ENCODE assay signal across 1 cellular context in the genomic region with DNA sequence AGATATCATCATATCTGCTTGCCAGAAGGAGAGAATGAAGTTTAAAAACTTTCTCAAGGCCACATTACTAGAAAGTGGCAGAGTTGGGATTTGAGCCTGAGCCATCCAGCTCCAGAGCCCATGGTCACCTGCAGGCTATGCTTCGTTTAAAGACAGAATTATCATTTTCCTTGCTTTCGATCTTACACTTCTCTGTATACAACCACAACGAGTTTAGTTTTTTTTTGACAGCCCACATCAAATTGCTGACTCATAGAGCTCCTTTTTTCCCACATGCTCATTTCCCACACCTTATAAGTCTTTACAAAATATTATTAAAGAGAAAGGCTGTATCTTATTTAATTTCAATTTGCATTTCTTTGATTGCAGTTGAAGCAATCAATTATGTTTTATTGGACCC.
TF ChIP-seq lines count a peak whose summit lies in the region.

No MANE protein-coding gene starts in this region.

TF ChIP-seq in GM12878, 131 proteins besides CTCF, POLR2A, EP300 and RAD21 (continues in another document):
- TF ChIP-seq ZZZ3 (IDR thresholded peaks at IDR 0.05; ENCODE audit: control insufficient read depth, insufficient read length, low read depth) (no peak), SMAD1 (IDR thresholded peaks at IDR 0.05; ENCODE audit: low read depth, partially characterized antibody) (peak; percentile 33), EED (IDR thresholded peaks at IDR 0.05; ENCODE audit: low read depth) (peak; percentile 83), GABPA (IDR thresholded peaks at IDR 0.05; ENCODE audit: low read depth) (no peak), RELA (IDR thresholded peaks at IDR 0.05; ENCODE audit: borderline replicate concordance, partially characterized antibody) (no peak), FOXM1 (IDR thresholded peaks at IDR 0.05; ENCODE audit: low read depth, low read length) (peak; percentile 63; the same call in 1 of the 2 replicates), SMC3 (IDR thresholded peaks at IDR 0.05; ENCODE audit: borderline replicate concordance, low read length) (no peak), JUNB (IDR thresholded peaks at IDR 0.05) (peak; percentile 88), HDGF (IDR thresholded peaks at IDR 0.05) (no peak), BHLHE40 (IDR thresholded peaks at IDR 0.05; ENCODE audit: borderline replicate concordance in 1 of 2, low read depth in 2 of 2, low read length in 1 of 2) (peak; percentile 39 to 67; a peak in 1 of 4 replicates), ZNF384 (IDR thresholded peaks at IDR 0.05; ENCODE audit: borderline replicate concordance, low read depth, low read length) (peak; percentile 75), TCF12 (IDR thresholded peaks at IDR 0.05; ENCODE audit: low read depth, low read length) (no peak), TCF3 (IDR thresholded peaks at IDR 0.05; ENCODE audit: borderline replicate concordance, insufficient read depth, low read depth, low read length) (no peak), REST (IDR thresholded peaks at IDR 0.05; ENCODE audit: low read depth, low read length) (no peak), BACH1 (IDR thresholded peaks at IDR 0.05; ENCODE audit: borderline replicate concordance) (peak; percentile 93; the same call in 1 of the 2 replicates), CBX3 (IDR thresholded peaks at IDR 0.05; ENCODE audit: borderline replicate concordance, low read depth) (no peak), HDAC2 (IDR thresholded peaks at IDR 0.05) (no peak), RAD51 (IDR thresholded peaks at IDR 0.05) (peak; percentile 11), ZBED1 (IDR thresholded peaks at IDR 0.05; ENCODE audit: borderline replicate concordance) (no peak), NRF1 (conservative IDR thresholded peaks at IDR 0.05; ENCODE audit: low read depth, low read length) (no peak), LARP7 (IDR thresholded peaks at IDR 0.05) (no peak), CBX5 (IDR thresholded peaks at IDR 0.05; ENCODE audit: low read depth) (no peak), SREBF2 (IDR thresholded peaks at IDR 0.05; ENCODE audit: low read length) (no peak), CREM (IDR thresholded peaks at IDR 0.05; ENCODE audit: low read depth) (peak; percentile 34; the same call in 1 of the 2 replicates), SMAD5 (IDR thresholded peaks at IDR 0.05; ENCODE audit: low read depth) (no peak), MEF2A (IDR thresholded peaks at IDR 0.05; ENCODE audit: insufficient read depth, low read depth, low read length) (peak; percentile 81), CBFB (IDR thresholded peaks at IDR 0.05; ENCODE audit: low read depth) (0 out of 2 replicates have a peak, but pooled peaks have one; percentile 56), SRF (IDR thresholded peaks at IDR 0.05; ENCODE audit: low read depth in 2 of 2, low read length in 2 of 2) (0 out of 4 replicates have a peak, but pooled peaks of 1 of the 2 experiments have one; percentile 37), IRF4 (IDR thresholded peaks at IDR 0.05; ENCODE audit: low read depth, low read length) (peak; percentile 49; the same call in 1 of the 2 replicates), MYB (IDR thresholded peaks at IDR 0.05; ENCODE audit: borderline replicate concordance, low read depth, low read length) (no peak)
- TF ChIP-seq, protein P1, sequence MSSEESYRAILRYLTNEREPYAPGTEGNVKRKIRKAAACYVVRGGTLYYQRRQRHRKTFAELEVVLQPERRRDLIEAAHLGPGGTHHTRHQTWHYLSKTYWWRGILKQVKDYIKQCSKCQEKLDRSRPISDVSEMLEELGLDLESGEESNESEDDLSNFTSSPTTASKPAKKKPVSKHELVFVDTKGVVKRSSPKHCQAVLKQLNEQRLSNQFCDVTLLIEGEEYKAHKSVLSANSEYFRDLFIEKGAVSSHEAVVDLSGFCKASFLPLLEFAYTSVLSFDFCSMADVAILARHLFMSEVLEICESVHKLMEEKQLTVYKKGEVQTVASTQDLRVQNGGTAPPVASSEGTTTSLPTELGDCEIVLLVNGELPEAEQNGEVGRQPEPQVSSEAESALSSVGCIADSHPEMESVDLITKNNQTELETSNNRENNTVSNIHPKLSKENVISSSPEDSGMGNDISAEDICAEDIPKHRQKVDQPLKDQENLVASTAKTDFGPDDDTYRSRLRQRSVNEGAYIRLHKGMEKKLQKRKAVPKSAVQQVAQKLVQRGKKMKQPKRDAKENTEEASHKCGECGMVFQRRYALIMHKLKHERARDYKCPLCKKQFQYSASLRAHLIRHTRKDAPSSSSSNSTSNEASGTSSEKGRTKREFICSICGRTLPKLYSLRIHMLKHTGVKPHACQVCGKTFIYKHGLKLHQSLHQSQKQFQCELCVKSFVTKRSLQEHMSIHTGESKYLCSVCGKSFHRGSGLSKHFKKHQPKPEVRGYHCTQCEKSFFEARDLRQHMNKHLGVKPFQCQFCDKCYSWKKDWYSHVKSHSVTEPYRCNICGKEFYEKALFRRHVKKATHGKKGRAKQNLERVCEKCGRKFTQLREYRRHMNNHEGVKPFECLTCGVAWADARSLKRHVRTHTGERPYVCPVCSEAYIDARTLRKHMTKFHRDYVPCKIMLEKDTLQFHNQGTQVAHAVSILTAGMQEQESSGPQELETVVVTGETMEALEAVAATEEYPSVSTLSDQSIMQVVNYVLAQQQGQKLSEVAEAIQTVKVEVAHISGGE (CRISPR knock-in tag; IDR thresholded peaks at IDR 0.05): no peak
- TF ChIP-seq, protein P2, sequence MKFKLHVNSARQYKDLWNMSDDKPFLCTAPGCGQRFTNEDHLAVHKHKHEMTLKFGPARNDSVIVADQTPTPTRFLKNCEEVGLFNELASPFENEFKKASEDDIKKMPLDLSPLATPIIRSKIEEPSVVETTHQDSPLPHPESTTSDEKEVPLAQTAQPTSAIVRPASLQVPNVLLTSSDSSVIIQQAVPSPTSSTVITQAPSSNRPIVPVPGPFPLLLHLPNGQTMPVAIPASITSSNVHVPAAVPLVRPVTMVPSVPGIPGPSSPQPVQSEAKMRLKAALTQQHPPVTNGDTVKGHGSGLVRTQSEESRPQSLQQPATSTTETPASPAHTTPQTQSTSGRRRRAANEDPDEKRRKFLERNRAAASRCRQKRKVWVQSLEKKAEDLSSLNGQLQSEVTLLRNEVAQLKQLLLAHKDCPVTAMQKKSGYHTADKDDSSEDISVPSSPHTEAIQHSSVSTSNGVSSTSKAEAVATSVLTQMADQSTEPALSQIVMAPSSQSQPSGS (IDR thresholded peaks at IDR 0.05; ENCODE audit: low read length): peak; percentile 89
- TF ChIP-seq, protein P3, sequence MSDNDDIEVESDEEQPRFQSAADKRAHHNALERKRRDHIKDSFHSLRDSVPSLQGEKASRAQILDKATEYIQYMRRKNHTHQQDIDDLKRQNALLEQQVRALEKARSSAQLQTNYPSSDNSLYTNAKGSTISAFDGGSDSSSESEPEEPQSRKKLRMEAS (IDR thresholded peaks at IDR 0.05; ENCODE audit: low read depth, low read length): no peak
- TF ChIP-seq, protein P4, sequence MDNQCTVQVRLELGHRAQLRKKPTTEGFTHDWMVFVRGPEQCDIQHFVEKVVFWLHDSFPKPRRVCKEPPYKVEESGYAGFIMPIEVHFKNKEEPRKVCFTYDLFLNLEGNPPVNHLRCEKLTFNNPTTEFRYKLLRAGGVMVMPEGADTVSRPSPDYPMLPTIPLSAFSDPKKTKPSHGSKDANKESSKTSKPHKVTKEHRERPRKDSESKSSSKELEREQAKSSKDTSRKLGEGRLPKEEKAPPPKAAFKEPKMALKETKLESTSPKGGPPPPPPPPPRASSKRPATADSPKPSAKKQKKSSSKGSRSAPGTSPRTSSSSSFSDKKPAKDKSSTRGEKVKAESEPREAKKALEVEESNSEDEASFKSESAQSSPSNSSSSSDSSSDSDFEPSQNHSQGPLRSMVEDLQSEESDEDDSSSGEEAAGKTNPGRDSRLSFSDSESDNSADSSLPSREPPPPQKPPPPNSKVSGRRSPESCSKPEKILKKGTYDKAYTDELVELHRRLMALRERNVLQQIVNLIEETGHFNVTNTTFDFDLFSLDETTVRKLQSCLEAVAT (IDR thresholded peaks at IDR 0.05): peak; percentile 33; the same call in 1 of the 2 replicates
- TF ChIP-seq, protein P5, sequence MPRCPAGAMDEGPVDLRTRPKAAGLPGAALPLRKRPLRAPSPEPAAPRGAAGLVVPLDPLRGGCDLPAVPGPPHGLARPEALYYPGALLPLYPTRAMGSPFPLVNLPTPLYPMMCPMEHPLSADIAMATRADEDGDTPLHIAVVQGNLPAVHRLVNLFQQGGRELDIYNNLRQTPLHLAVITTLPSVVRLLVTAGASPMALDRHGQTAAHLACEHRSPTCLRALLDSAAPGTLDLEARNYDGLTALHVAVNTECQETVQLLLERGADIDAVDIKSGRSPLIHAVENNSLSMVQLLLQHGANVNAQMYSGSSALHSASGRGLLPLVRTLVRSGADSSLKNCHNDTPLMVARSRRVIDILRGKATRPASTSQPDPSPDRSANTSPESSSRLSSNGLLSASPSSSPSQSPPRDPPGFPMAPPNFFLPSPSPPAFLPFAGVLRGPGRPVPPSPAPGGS (IDR thresholded peaks at IDR 0.05; ENCODE audit: borderline replicate concordance, insufficient read depth, low read depth, low read length, poor library complexity, severe bottlenecking): peak; percentile 70
- TF ChIP-seq, protein P6, sequence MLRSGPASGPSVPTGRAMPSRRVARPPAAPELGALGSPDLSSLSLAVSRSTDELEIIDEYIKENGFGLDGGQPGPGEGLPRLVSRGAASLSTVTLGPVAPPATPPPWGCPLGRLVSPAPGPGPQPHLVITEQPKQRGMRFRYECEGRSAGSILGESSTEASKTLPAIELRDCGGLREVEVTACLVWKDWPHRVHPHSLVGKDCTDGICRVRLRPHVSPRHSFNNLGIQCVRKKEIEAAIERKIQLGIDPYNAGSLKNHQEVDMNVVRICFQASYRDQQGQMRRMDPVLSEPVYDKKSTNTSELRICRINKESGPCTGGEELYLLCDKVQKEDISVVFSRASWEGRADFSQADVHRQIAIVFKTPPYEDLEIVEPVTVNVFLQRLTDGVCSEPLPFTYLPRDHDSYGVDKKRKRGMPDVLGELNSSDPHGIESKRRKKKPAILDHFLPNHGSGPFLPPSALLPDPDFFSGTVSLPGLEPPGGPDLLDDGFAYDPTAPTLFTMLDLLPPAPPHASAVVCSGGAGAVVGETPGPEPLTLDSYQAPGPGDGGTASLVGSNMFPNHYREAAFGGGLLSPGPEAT (IDR thresholded peaks at IDR 0.05; ENCODE audit: low read depth): peak; percentile 75
- TF ChIP-seq, protein P7, sequence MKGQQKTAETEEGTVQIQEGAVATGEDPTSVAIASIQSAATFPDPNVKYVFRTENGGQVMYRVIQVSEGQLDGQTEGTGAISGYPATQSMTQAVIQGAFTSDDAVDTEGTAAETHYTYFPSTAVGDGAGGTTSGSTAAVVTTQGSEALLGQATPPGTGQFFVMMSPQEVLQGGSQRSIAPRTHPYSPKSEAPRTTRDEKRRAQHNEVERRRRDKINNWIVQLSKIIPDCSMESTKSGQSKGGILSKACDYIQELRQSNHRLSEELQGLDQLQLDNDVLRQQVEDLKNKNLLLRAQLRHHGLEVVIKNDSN (IDR thresholded peaks at IDR 0.05; ENCODE audit: borderline replicate concordance, extremely low read length, insufficient read depth, low read depth, low read length): no peak
- TF ChIP-seq, protein P8, sequence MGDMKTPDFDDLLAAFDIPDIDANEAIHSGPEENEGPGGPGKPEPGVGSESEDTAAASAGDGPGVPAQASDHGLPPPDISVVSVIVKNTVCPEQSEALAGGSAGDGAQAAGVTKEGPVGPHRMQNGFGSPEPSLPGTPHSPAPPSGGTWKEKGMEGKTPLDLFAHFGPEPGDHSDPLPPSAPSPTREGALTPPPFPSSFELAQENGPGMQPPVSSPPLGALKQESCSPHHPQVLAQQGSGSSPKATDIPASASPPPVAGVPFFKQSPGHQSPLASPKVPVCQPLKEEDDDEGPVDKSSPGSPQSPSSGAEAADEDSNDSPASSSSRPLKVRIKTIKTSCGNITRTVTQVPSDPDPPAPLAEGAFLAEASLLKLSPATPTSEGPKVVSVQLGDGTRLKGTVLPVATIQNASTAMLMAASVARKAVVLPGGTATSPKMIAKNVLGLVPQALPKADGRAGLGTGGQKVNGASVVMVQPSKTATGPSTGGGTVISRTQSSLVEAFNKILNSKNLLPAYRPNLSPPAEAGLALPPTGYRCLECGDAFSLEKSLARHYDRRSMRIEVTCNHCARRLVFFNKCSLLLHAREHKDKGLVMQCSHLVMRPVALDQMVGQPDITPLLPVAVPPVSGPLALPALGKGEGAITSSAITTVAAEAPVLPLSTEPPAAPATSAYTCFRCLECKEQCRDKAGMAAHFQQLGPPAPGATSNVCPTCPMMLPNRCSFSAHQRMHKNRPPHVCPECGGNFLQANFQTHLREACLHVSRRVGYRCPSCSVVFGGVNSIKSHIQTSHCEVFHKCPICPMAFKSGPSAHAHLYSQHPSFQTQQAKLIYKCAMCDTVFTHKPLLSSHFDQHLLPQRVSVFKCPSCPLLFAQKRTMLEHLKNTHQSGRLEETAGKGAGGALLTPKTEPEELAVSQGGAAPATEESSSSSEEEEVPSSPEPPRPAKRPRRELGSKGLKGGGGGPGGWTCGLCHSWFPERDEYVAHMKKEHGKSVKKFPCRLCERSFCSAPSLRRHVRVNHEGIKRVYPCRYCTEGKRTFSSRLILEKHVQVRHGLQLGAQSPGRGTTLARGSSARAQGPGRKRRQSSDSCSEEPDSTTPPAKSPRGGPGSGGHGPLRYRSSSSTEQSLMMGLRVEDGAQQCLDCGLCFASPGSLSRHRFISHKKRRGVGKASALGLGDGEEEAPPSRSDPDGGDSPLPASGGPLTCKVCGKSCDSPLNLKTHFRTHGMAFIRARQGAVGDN (IDR thresholded peaks at IDR 0.05): no peak
